In genomic region chr20:43987018-43987417, GRCh38 we compare ENCODE assay signal across 21 cellular contexts.
A peak's percentile ranks its signal among the peaks of the same experiment; 100 is the strongest.
DNase-seq lines count a peak whose midpoint lies in the region; ATAC-seq, FAIRE-seq and TF ChIP-seq lines count a peak whose summit lies in the region.
"Had no signal": no experiment of that assay in that cellular context is flagged by ENCODE, and none has a peak within 500 bp of the region (broad histone marks: within the 10 kb centered on the region; RNA-seq: fewer than 3 reads in every experiment).

No MANE protein-coding gene starts in this region.

- no peaks in the 10 kb centered on the region for H3K27me3 Mint-ChIP-seq in activated T-cell treated with anti-CD3 and anti-CD28 coated beads, Interleukin-2, amount 50 U/mL, for 72 hours (ENCODE audit: low read depth)
- H3K27me3 Mint-ChIP-seq in activated T-cell treated with anti-CD3 and anti-CD28 coated beads, Interleukin-2, amount 50 U/mL, for 24 hours: no peaks in the 10 kb centered on the region
- H3K27me3 Mint-ChIP-seq in neural progenitor cell (ENCODE audit: insufficient read depth, low read depth): peaks cover 6% of the 10 kb centered on the region
- peaks cover 0 to 19% of the 10 kb centered on the region in 2 donors for H3K27me3 Mint-ChIP-seq in CD8-positive, alpha-beta memory T cell
- H3K27me3 Mint-ChIP-seq in activated CD4-positive, alpha-beta T cell treated with anti-CD3 and anti-CD28 coated beads, Interleukin-2, amount 10 ng/mL, durations not matched to agents 24 days and 14 days: peaks cover 5% of the 10 kb centered on the region
- H3K27me3 Mint-ChIP-seq: CD4-positive, alpha-beta memory T cell had no signal

- DNase-seq in activated T-cell treated with anti-CD3 and anti-CD28 coated beads, Interleukin-2, amount 50 U/mL, for 72 hours: no peak
- DNase-seq in activated T-cell treated with anti-CD3 and anti-CD28 coated beads, Interleukin-2, amount 50 U/mL, for 24 hours: no peak
- no peak for DNase-seq in HTR-8/SVneo (ENCODE audit: insufficient read length, low spot score)
- no peak for DNase-seq in PC-9
- no peak for DNase-seq in neural progenitor cell (ENCODE audit: low spot score)
- DNase-seq in CD8-positive, alpha-beta memory T cell: no peak
- DNase-seq in activated CD4-positive, alpha-beta T cell treated with anti-CD3 and anti-CD28 coated beads, Interleukin-2, amount 10 ng/mL, durations not matched to agents 24 days and 14 days: no peak
- DNase-seq: AML-193; Calu3; CD4-positive, alpha-beta memory T cell; DMS79 treated with DMSO at 0.1 percent for 48 hours; GF-D8; HCEC 1CT; HFFc6; IMR-90 had no signal

- peaks cover 29% of the 10 kb centered on the region; the same call in 1 of the 2 replicates for H3K36me3 ChIP-seq in PC-9 (ENCODE audit: low read depth)
- no peaks in the 10 kb centered on the region for H3K36me3 ChIP-seq in neural progenitor cell
- no peaks in the 10 kb centered on the region for H3K36me3 ChIP-seq in CD8-positive, alpha-beta memory T cell (ENCODE audit: insufficient read depth, low read length)

- H3K9ac ChIP-seq in neural progenitor cell: no peak overlapping the region

- H3K27me3 ChIP-seq in PC-9 (ENCODE audit: insufficient read depth, low read depth) (no peaks in the 10 kb centered on the region), neural progenitor cell (no peaks in the 10 kb centered on the region)
- H3K27me3 ChIP-seq in CD8-positive, alpha-beta memory T cell (ENCODE audit: insufficient read depth, low read length, poor library complexity, severe bottlenecking): no peaks in the 10 kb centered on the region

- H4K20me1 ChIP-seq in PC-9 (ENCODE audit: insufficient read depth) (no peaks in the 10 kb centered on the region), neural progenitor cell (ENCODE audit: low read depth) (no peaks in the 10 kb centered on the region)

- H3K27ac Mint-ChIP-seq in activated T-cell treated with anti-CD3 and anti-CD28 coated beads, Interleukin-2, amount 50 U/mL, for 72 hours: peak overlapping the region; percentile 7
- H3K27ac Mint-ChIP-seq in activated T-cell treated with anti-CD3 and anti-CD28 coated beads, Interleukin-2, amount 50 U/mL, for 24 hours: no peak overlapping the region
- H3K27ac Mint-ChIP-seq in neural progenitor cell: no peak overlapping the region
- no peak overlapping the region for H3K27ac Mint-ChIP-seq in CD8-positive, alpha-beta memory T cell
- H3K27ac Mint-ChIP-seq in activated CD4-positive, alpha-beta T cell treated with anti-CD3 and anti-CD28 coated beads, Interleukin-2, amount 10 ng/mL, durations not matched to agents 24 days and 14 days: no peak overlapping the region
- H3K27ac Mint-ChIP-seq: CD4-positive, alpha-beta memory T cell; GM23338; HFFc6 had no signal

- no peaks in the 10 kb centered on the region for H3K9me3 Mint-ChIP-seq in activated T-cell treated with anti-CD3 and anti-CD28 coated beads, Interleukin-2, amount 50 U/mL, for 72 hours
- H3K9me3 Mint-ChIP-seq in activated T-cell treated with anti-CD3 and anti-CD28 coated beads, Interleukin-2, amount 50 U/mL, for 24 hours: no peaks in the 10 kb centered on the region
- peaks cover 4% of the 10 kb centered on the region for H3K9me3 Mint-ChIP-seq in neural progenitor cell
- peaks cover 0 to 6% (median 3%) of the 10 kb centered on the region in 5 donors for H3K9me3 Mint-ChIP-seq in CD8-positive, alpha-beta memory T cell
- H3K9me3 Mint-ChIP-seq in activated CD4-positive, alpha-beta T cell treated with anti-CD3 and anti-CD28 coated beads, Interleukin-2, amount 10 ng/mL, durations not matched to agents 24 days and 14 days: peaks cover 3% of the 10 kb centered on the region
- H3K9me3 Mint-ChIP-seq: HFFc6 had no signal

- TF ChIP-seq CTCF in PC-9 (conservative IDR thresholded peaks at IDR 0.05): no peak
- TF ChIP-seq CTCF in neural progenitor cell (IDR thresholded peaks at IDR 0.05): no peak

- H3F3A ChIP-seq in PC-9 (ENCODE audit: insufficient read depth, low read depth): peaks cover 12% of the 10 kb centered on the region; the same call in 1 of the 2 replicates
- no peaks in the 10 kb centered on the region for H3F3A ChIP-seq in neural progenitor cell (ENCODE audit: low read depth)

- H3K9me3 ChIP-seq in PC-9 (ENCODE audit: insufficient read depth, low read depth): no peaks in the 10 kb centered on the region
- H3K9me3 ChIP-seq in neural progenitor cell (ENCODE audit: low read depth): no peaks in the 10 kb centered on the region
- H3K9me3 ChIP-seq in CD8-positive, alpha-beta memory T cell (ENCODE audit: low read length): no peaks in the 10 kb centered on the region
- H3K9me3 ChIP-seq: A549 had no signal

- H3K4me3 Mint-ChIP-seq in activated T-cell treated with anti-CD3 and anti-CD28 coated beads, Interleukin-2, amount 50 U/mL, for 72 hours: no peak overlapping the region
- no peak overlapping the region for H3K4me3 Mint-ChIP-seq in activated T-cell treated with anti-CD3 and anti-CD28 coated beads, Interleukin-2, amount 50 U/mL, for 24 hours
- no peak overlapping the region for H3K4me3 Mint-ChIP-seq in neural progenitor cell
- H3K4me3 Mint-ChIP-seq in CD8-positive, alpha-beta memory T cell: no peak overlapping the region
- H3K4me3 Mint-ChIP-seq in activated CD4-positive, alpha-beta T cell treated with anti-CD3 and anti-CD28 coated beads, Interleukin-2, amount 10 ng/mL, durations not matched to agents 24 days and 14 days: no peak overlapping the region
- H3K4me3 Mint-ChIP-seq: CD4-positive, alpha-beta memory T cell; GM23338; HFFc6 had no signal

- H3K4me1 ChIP-seq in PC-9 (replicated peaks; ENCODE audit: insufficient read depth) (no peaks in the 10 kb centered on the region), neural progenitor cell (peaks cover 4% of the 10 kb centered on the region)
- peaks cover 8% of the 10 kb centered on the region for H3K4me1 ChIP-seq in CD8-positive, alpha-beta memory T cell (ENCODE audit: insufficient read depth, low read length)

- CTCF ChIA-PET in PC-9 (lab: Charles Lee): no interaction called here
- CTCF ChIA-PET in CD8-positive, alpha-beta memory T cell (lab: Charles Lee): no interaction called here

- H2AFZ ChIP-seq in PC-9 (no peak overlapping the region), neural progenitor cell (replicated peaks) (no peak overlapping the region)
- H2AFZ ChIP-seq: GM23338 had no signal

- H3K4me3 ChIP-seq in PC-9 (no peak overlapping the region), neural progenitor cell (no peak overlapping the region)
- no peak overlapping the region for H3K4me3 ChIP-seq in CD8-positive, alpha-beta memory T cell (ENCODE audit: low read length)
- H3K4me3 ChIP-seq: A549, GM23338 had no signal

- BruUV-seq in PC-9 (replicated peaks; lab: Mats Ljungman, UMichigan): no TSS peak

- POLR2A ChIA-PET in PC-9 (lab: Charles Lee; ENCODE audit: unreplicated experiment): no interaction called here
- POLR2A ChIA-PET in CD8-positive, alpha-beta memory T cell (lab: Charles Lee): no interaction called here

- H3K4me1 Mint-ChIP-seq in activated T-cell treated with anti-CD3 and anti-CD28 coated beads, Interleukin-2, amount 50 U/mL, for 72 hours (ENCODE audit: low read depth): peaks cover 60% of the 10 kb centered on the region
- peaks cover 37% of the 10 kb centered on the region for H3K4me1 Mint-ChIP-seq in activated T-cell treated with anti-CD3 and anti-CD28 coated beads, Interleukin-2, amount 50 U/mL, for 24 hours (ENCODE audit: low read depth)
- peaks cover 7% of the 10 kb centered on the region for H3K4me1 Mint-ChIP-seq in neural progenitor cell
- peaks cover 24 to 37% (median 27%) of the 10 kb centered on the region in 3 donors for H3K4me1 Mint-ChIP-seq in CD8-positive, alpha-beta memory T cell
- H3K4me1 Mint-ChIP-seq in activated CD4-positive, alpha-beta T cell treated with anti-CD3 and anti-CD28 coated beads, Interleukin-2, amount 10 ng/mL, durations not matched to agents 24 days and 14 days: peaks cover 12% of the 10 kb centered on the region
- H3K4me1 Mint-ChIP-seq: GM23338 had no signal

- H3K9me2 ChIP-seq in PC-9 (ENCODE audit: insufficient read depth): no peaks in the 10 kb centered on the region

- H3K79me2 ChIP-seq in PC-9 (ENCODE audit: low read depth): peaks cover 23% of the 10 kb centered on the region; the same call in 1 of the 2 replicates
- H3K79me2 ChIP-seq in neural progenitor cell (ENCODE audit: low read depth): no peaks in the 10 kb centered on the region

- H3K36me3 Mint-ChIP-seq in activated T-cell treated with anti-CD3 and anti-CD28 coated beads, Interleukin-2, amount 50 U/mL, for 72 hours (ENCODE audit: insufficient read depth in 2 of 2): peaks cover 2 to 10% of the 10 kb centered on the region in 2 donors
- no peaks in the 10 kb centered on the region for H3K36me3 Mint-ChIP-seq in activated T-cell treated with anti-CD3 and anti-CD28 coated beads, Interleukin-2, amount 50 U/mL, for 24 hours (ENCODE audit: low read depth)
- H3K36me3 Mint-ChIP-seq in neural progenitor cell: no peaks in the 10 kb centered on the region
- peaks cover 0 to 6% (median 0%) of the 10 kb centered on the region in 3 donors for H3K36me3 Mint-ChIP-seq in CD8-positive, alpha-beta memory T cell
- no peaks in the 10 kb centered on the region for H3K36me3 Mint-ChIP-seq in activated CD4-positive, alpha-beta T cell treated with anti-CD3 and anti-CD28 coated beads, Interleukin-2, amount 10 ng/mL, durations not matched to agents 24 days and 14 days (ENCODE audit: low read depth)
- H3K36me3 Mint-ChIP-seq: CD4-positive, alpha-beta memory T cell had no signal

- no peak for ATAC-seq in activated T-cell treated with anti-CD3 and anti-CD28 coated beads, Interleukin-2, amount 50 U/mL, for 72 hours (replicated peaks in 1 of 2)
- no peak for ATAC-seq in activated CD4-positive, CD25-positive, alpha-beta regulatory T cell treated with anti-CD3 and anti-CD28 coated beads, Interleukin-2, amount 50 U/mL, for 24 hours
- ATAC-seq: A549, GM23338 had no signal

- FAIRE-seq in HTR-8/SVneo (lab: Jason Lieb, UNC): peak; percentile 4
- FAIRE-seq: A549, H54 had no signal

- H3K4me2 ChIP-seq in PC-9: no peak overlapping the region
- H3K4me2 ChIP-seq in neural progenitor cell: peak overlapping the region; percentile 35
- H3K4me2 ChIP-seq: A549, GM23338 had no signal

- intact Hi-C loops in PC-9 (cut with micrococcal nuclease; ENCODE audit: unreplicated experiment): no loop called here
- intact Hi-C loops in activated CD4-positive, alpha-beta T cell treated with anti-CD3 and anti-CD28 coated beads, Interleukin-2, amount 10 ng/mL, durations not matched to agents 24 days and 14 days (cut with micrococcal nuclease): no loop called here

- H3K27ac ChIP-seq in PC-9 (peak overlapping the region; percentile 3; the same call in 1 of the 2 replicates), neural progenitor cell (peak overlapping the region; percentile 1)
- no peak overlapping the region for H3K27ac ChIP-seq in CD8-positive, alpha-beta memory T cell (ENCODE audit: low read depth, low read length)
- H3K27ac ChIP-seq: 22Rv1, A549, C4-2B had no signal
